11 cellular contexts compared by ENCODE assay signal in the genomic region with DNA sequence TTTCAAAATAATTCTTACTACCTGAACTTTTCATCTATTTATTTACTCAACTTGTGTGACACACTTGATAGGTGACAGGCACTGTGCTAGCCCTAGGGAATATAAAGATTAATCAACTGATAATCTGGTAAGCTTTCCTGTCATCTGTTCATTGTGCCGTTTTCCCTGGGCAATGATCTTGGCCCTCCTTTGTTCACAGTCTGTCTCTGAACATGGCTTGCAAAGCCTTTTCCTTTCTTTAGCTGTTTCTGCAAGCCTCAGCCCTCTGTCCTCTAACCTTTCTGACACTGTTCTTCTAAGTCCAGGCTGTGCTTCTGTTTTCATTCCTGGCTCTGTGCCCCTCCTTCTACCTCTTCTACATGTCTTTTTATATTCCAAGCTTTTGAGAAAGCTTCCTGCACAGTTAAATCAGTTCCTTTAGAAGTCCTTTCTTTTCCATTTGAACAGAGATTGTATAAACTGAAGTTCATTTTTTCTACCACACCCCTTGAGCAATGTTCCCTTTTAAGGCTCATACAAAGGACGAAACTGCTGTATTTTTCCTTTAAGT.
DNase-seq lines count a peak whose midpoint lies in the region; ATAC-seq and TF ChIP-seq lines count a peak whose summit lies in the region.
"Had no signal": no experiment of that assay in that cellular context is flagged by ENCODE, and none has a peak within 500 bp of the region (broad histone marks: within the 10 kb centered on the region; RNA-seq: fewer than 3 reads in every experiment).

No MANE protein-coding gene starts in this region.

- no peaks in the 10 kb centered on the region for H3K9me3 ChIP-seq in GM23248 (ENCODE audit: low read depth)

- H3K79me2 ChIP-seq in GM23248 (ENCODE audit: insufficient read depth): no peaks in the 10 kb centered on the region

- peaks cover 12% of the 10 kb centered on the region; the same call in 1 of the 2 replicates for H3K4me1 ChIP-seq in GM23248 (ENCODE audit: insufficient read depth)

- H3K27me3 ChIP-seq in GM23248 (replicated peaks; ENCODE audit: insufficient read depth): no peaks in the 10 kb centered on the region

- H4K20me1 ChIP-seq in GM23248 (ENCODE audit: insufficient read depth): no peaks in the 10 kb centered on the region

- intact Hi-C loops in left ventricle myocardium superior (cut with micrococcal nuclease): no loop called here

- DNase-seq in NCI-H1417 (lab: John Stamatoyannopoulos, UW) (peak in 2 of 3 experiments; percentile 1 to 36), NCI-H1417 treated with DMSO at 0.1 percent for 48 hours (lab: John Stamatoyannopoulos, UW) (no peak), astrocyte of the spinal cord (ENCODE audit: low read depth, low spot score) (peak; percentile 65), left ventricle myocardium superior (no peak), skeletal muscle cell (ENCODE audit: low read depth) (peak; percentile 55), cerebellum (ENCODE audit: low spot score) (no peak), GM23248 (no peak)
- DNase-seq: occipital lobe, T-helper 9 cell had no signal

- H3F3A ChIP-seq in GM23248 (ENCODE audit: insufficient read depth): no peaks in the 10 kb centered on the region

- TF ChIP-seq CTCF in astrocyte of the spinal cord (IDR thresholded peaks at IDR 0.05; ENCODE audit: low read depth, low read length): no peak

- H3K4me3 ChIP-seq in astrocyte of the spinal cord (ENCODE audit: low read depth, low read length): no peak overlapping the region
- no peak overlapping the region for H3K4me3 ChIP-seq in skeletal muscle cell (ENCODE audit: low read depth, low read length)
- H3K4me3 ChIP-seq in GM23248: no peak overlapping the region

- in situ Hi-C loops in astrocyte of the spinal cord (cut with HindIII; ENCODE audit: low sequenced_read_pairs): no loop called here
- in situ Hi-C loops in GM23248 (cut with MboI): no loop called here

- no peak overlapping the region for H2AFZ ChIP-seq in GM23248

- WGBS in GM23248 (ENCODE audit: low coverage in 1 of 2, low lambda C conversion rate in 2 of 2, missing lambda C conversion rate in 2 of 2), 2 experiments: 48 to 62% methylated on average over 2 of the region's 2 CpGs

- H3K4me2 ChIP-seq in GM23248 (ENCODE audit: unreplicated experiment): no peak overlapping the region

- H3K9ac ChIP-seq in GM23248: no peak overlapping the region

- ATAC-seq in left ventricle myocardium superior: peak; percentile 47
- no peak for ATAC-seq in GM19463 (IDR thresholded peaks at IDR 0.05; ENCODE audit: unreplicated experiment)

- H3K36me3 ChIP-seq in GM23248 (ENCODE audit: low read depth): no peaks in the 10 kb centered on the region

- H3K27ac ChIP-seq in GM23248: no peak overlapping the region
- H3K27ac ChIP-seq: epithelial cell of prostate had no signal

- H3K9me2 ChIP-seq in GM23248 (ENCODE audit: insufficient read depth): no peaks in the 10 kb centered on the region

Comparison
In these comparisons a context has a peak if more than half of its experiments do, and no peak if none do; other contexts are left out.
1. DNase-seq: peak in NCI-H1417 (2 of 3), astrocyte of the spinal cord (single experiment) and skeletal muscle cell (single experiment); none in NCI-H1417 treated with DMSO at 0.1 percent for 48 hours (single experiment), left ventricle myocardium superior (single experiment), cerebellum (single experiment) and GM23248 (single experiment).